12 cellular contexts compared by ENCODE assay signal in the genomic region with DNA sequence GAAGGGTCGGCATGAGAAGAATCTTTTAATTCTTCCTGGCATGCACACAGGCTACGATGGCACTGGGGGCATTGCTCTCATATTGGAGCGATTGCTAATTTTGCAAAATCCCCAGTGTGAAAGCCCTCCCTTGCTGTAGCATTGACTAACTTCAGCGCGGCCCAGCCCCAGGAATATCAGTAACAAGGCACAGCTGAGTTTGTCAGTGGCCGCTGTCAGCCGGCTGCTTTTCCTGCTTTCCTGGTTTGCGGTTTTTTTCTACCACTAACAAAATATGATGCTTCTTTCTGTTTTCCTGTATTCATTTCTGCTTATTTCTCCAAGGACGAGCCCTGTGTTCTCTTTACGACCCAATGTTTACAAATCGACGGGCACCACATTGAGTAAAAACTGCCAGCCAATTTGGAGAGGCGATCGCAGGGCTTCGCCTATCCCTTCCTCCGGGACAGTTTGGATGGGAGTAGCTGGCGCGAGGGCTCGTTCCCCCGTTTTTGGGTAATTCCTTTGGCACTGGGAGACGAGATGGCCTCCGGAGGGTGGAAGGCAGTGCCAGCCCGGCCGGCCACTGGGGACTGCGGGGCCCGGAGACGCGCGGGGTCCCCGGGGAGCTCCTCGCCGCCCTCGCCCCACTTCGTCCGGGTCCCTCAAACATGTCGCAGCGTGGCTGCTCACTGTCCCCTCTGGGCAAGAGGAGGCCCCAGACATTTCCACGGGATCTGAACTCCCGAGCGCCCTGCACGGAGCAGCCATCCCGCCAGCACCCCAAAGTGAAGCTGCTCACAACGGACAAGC. TPM values are rescaled to one million over a fixed set of nuclear protein-coding genes. Genes with fewer than 3 reads are reported as not detected.
A peak's percentile ranks its signal among the peaks of the same experiment; 100 is the strongest.
DNase-seq lines count a peak whose midpoint lies in the region; ATAC-seq, FAIRE-seq and TF ChIP-seq lines count a peak whose summit lies in the region.
"Had no signal": no experiment of that assay in that cellular context is flagged by ENCODE, and none has a peak within 500 bp of the region (broad histone marks: within the 10 kb centered on the region; RNA-seq: fewer than 3 reads in every experiment).

No MANE protein-coding gene starts in this region.

- peaks cover 19% of the 10 kb centered on the region for H3K27me3 Mint-ChIP-seq in neural progenitor cell (ENCODE audit: insufficient read depth, low read depth)

- POLR2A ChIA-PET in HEK293 (lab: Yijun Ruan, JAX): interaction anchor here (0.6 to 1.5 kb wide), 2 partner anchors 22 to 331 kb away, joined by 3 to 4 read pairs; no protein-coding TSS in a partner anchor

- H3K27ac Mint-ChIP-seq in neural progenitor cell: no peak overlapping the region

- no peak overlapping the region for H3K9ac ChIP-seq in neural progenitor cell

- H4K20me1 ChIP-seq in neural progenitor cell (ENCODE audit: low read depth): no peaks in the 10 kb centered on the region

- H3K27ac ChIP-seq in HEK293 (ENCODE audit: extremely low read depth, low read depth, low read length) (no peak overlapping the region; the same call in 1 of the 2 replicates), ectodermal cell (ENCODE audit: insufficient read depth, low read depth, low read length, poor library complexity, severe bottlenecking) (no peak overlapping the region), neural progenitor cell (no peak overlapping the region)

- FAIRE-seq in RCC 7860 (lab: Jason Lieb, UNC): no peak
- FAIRE-seq: D721Med, TTC549 had no signal

- H3K9me3 Mint-ChIP-seq in neural progenitor cell: no peaks in the 10 kb centered on the region

- peak; percentile 51 for DNase-seq in D341Med (ENCODE audit: low spot score)
- peak; percentile 19 for DNase-seq in neural progenitor cell (ENCODE audit: low spot score)
- DNase-seq in activated CD8-positive, alpha-beta memory T cell treated with anti-CD3 and anti-CD28 coated beads, Interleukin-2, amount 50 U/mL, for 48 hours: no peak
- DNase-seq in RCC 7860 (ENCODE audit: low spot score): no peak
- DNase-seq in GM10266 (ENCODE audit: extremely low spot score): no peak
- DNase-seq: activated gamma-delta T cell treated with Interleukin-2 at 50 U/mL for 16 hours had no signal

- H3K4me3 ChIP-seq in HEK293 (ENCODE audit: low read depth, low read length): peak overlapping the region; percentile 44
- peak overlapping the region; percentile 47 for H3K4me3 ChIP-seq in ectodermal cell (ENCODE audit: insufficient read depth, low read depth, low read length)
- peak overlapping the region; percentile 60 for H3K4me3 ChIP-seq in neural progenitor cell
- H3K4me3 ChIP-seq: HAP-1 had no signal

- H3K27me3 ChIP-seq in ectodermal cell (ENCODE audit: control insufficient read depth, insufficient read depth, low read length, poor library complexity, severe bottlenecking): peaks cover 59% of the 10 kb centered on the region
- peaks cover 89% of the 10 kb centered on the region for H3K27me3 ChIP-seq in neural progenitor cell

- H3F3A ChIP-seq in neural progenitor cell (ENCODE audit: low read depth): peaks cover 31% of the 10 kb centered on the region

- peaks cover 26% of the 10 kb centered on the region for H3K4me1 Mint-ChIP-seq in neural progenitor cell

- ATAC-seq in GM21528 (IDR thresholded peaks at IDR 0.05; ENCODE audit: low FRiP score, unreplicated experiment): no peak

- H3K4me3 Mint-ChIP-seq in neural progenitor cell: peak overlapping the region; percentile 90

- H3K4me1 ChIP-seq in HEK293 (ENCODE audit: control insufficient read depth, insufficient read depth, low read length) (no peaks in the 10 kb centered on the region), ectodermal cell (ENCODE audit: control insufficient read depth, insufficient read depth, low read length) (peaks cover 4% of the 10 kb centered on the region), neural progenitor cell (peaks cover 25% of the 10 kb centered on the region)
- H3K4me1 ChIP-seq: HAP-1 had no signal

- no peaks in the 10 kb centered on the region for H3K36me3 Mint-ChIP-seq in neural progenitor cell

- no peaks in the 10 kb centered on the region for H3K79me2 ChIP-seq in neural progenitor cell (ENCODE audit: low read depth)

- no peak for TF ChIP-seq CTCF in HEK293 (tag by site-specific recombination; IDR thresholded peaks at IDR 0.05)
- TF ChIP-seq CTCF in neural progenitor cell (IDR thresholded peaks at IDR 0.05): no peak
- no peak for TF ChIP-seq CTCF in GM10266 (IDR thresholded peaks at IDR 0.05; ENCODE audit: control insufficient read depth, insufficient read depth, low read depth, missing control alignments)

- 6 to 7% methylated on average over 43 of the region's 43 CpGs for WGBS in ectodermal cell, 2 experiments

- CTCF ChIA-PET in HEK293 (lab: Yijun Ruan, JAX): interaction anchor here (0.6 to 0.8 kb wide), 2 partner anchors 12 to 13 kb away, joined by 3 to 5 read pairs; no protein-coding TSS in a partner anchor

- H3K36me3 ChIP-seq in HEK293 (ENCODE audit: control insufficient read depth in 2 of 2, insufficient read depth in 1 of 2, low read length in 2 of 2) (no peaks in the 10 kb centered on the region), ectodermal cell (ENCODE audit: control insufficient read depth, insufficient read depth, low read length) (no peaks in the 10 kb centered on the region), neural progenitor cell (no peaks in the 10 kb centered on the region)
- H3K36me3 ChIP-seq: HAP-1 had no signal

- peak overlapping the region; percentile 98 for H3K4me2 ChIP-seq in neural progenitor cell

- H3K9me3 ChIP-seq in HEK293 (ENCODE audit: control insufficient read depth, insufficient read depth, low read depth, low read length) (no peaks in the 10 kb centered on the region), ectodermal cell (ENCODE audit: control insufficient read depth, low read length) (no peaks in the 10 kb centered on the region), neural progenitor cell (ENCODE audit: low read depth) (no peaks in the 10 kb centered on the region)
- H3K9me3 ChIP-seq: HAP-1 had no signal

- peak overlapping the region; percentile 98 for H2AFZ ChIP-seq in neural progenitor cell (replicated peaks)

TF ChIP-seq in HEK293, 187 proteins besides CTCF, POLR2A, EP300 and RAD21 (continues in another document):
- TF ChIP-seq SCRT2 (tag by site-specific recombination; IDR thresholded peaks at IDR 0.05) (no peak), ZNF529 (tag by site-specific recombination; IDR thresholded peaks at IDR 0.05; ENCODE audit: insufficient replicate concordance) (no peak), ZNF10 (tag by site-specific recombination; IDR thresholded peaks at IDR 0.05) (no peak), ZNF555 (tag by site-specific recombination; conservative IDR thresholded peaks at IDR 0.05) (no peak), ZNF544 (tag by site-specific recombination; IDR thresholded peaks at IDR 0.05) (no peak), ZFP3 (tag by site-specific recombination; IDR thresholded peaks at IDR 0.05; ENCODE audit: low read depth) (no peak), ZNF747 (tag by site-specific recombination; IDR thresholded peaks at IDR 0.05) (no peak), YY2 (tag by site-specific recombination; IDR thresholded peaks at IDR 0.05) (no peak), ZNF391 (tag by site-specific recombination; IDR thresholded peaks at IDR 0.05; ENCODE audit: borderline replicate concordance, low read depth) (no peak), ZBTB21 (tag by site-specific recombination; IDR thresholded peaks at IDR 0.05) (no peak), ZNF146 (tag by site-specific recombination; IDR thresholded peaks at IDR 0.05) (no peak), ZNF843 (tag by site-specific recombination; IDR thresholded peaks at IDR 0.05) (no peak), ZNF776 (tag by site-specific recombination; IDR thresholded peaks at IDR 0.05; ENCODE audit: borderline replicate concordance) (no peak), SCRT1 (tag by site-specific recombination; IDR thresholded peaks at IDR 0.05; ENCODE audit: borderline replicate concordance) (no peak)
- TF ChIP-seq, protein P1, sequence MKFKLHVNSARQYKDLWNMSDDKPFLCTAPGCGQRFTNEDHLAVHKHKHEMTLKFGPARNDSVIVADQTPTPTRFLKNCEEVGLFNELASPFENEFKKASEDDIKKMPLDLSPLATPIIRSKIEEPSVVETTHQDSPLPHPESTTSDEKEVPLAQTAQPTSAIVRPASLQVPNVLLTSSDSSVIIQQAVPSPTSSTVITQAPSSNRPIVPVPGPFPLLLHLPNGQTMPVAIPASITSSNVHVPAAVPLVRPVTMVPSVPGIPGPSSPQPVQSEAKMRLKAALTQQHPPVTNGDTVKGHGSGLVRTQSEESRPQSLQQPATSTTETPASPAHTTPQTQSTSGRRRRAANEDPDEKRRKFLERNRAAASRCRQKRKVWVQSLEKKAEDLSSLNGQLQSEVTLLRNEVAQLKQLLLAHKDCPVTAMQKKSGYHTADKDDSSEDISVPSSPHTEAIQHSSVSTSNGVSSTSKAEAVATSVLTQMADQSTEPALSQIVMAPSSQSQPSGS (tag by site-specific recombination; IDR thresholded peaks at IDR 0.05; ENCODE audit: low read depth): no peak
- TF ChIP-seq, protein P2, sequence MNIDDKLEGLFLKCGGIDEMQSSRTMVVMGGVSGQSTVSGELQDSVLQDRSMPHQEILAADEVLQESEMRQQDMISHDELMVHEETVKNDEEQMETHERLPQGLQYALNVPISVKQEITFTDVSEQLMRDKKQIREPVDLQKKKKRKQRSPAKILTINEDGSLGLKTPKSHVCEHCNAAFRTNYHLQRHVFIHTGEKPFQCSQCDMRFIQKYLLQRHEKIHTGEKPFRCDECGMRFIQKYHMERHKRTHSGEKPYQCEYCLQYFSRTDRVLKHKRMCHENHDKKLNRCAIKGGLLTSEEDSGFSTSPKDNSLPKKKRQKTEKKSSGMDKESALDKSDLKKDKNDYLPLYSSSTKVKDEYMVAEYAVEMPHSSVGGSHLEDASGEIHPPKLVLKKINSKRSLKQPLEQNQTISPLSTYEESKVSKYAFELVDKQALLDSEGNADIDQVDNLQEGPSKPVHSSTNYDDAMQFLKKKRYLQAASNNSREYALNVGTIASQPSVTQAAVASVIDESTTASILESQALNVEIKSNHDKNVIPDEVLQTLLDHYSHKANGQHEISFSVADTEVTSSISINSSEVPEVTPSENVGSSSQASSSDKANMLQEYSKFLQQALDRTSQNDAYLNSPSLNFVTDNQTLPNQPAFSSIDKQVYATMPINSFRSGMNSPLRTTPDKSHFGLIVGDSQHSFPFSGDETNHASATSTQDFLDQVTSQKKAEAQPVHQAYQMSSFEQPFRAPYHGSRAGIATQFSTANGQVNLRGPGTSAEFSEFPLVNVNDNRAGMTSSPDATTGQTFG (tag by site-specific recombination; IDR thresholded peaks at IDR 0.05; ENCODE audit: borderline replicate concordance): no peak
- TF ChIP-seq, protein P3, sequence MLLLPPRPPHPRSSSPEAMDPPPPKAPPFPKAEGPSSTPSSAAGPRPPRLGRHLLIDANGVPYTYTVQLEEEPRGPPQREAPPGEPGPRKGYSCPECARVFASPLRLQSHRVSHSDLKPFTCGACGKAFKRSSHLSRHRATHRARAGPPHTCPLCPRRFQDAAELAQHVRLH (tag by site-specific recombination; IDR thresholded peaks at IDR 0.05): no peak

RNA-seq across cellular contexts. Expression of a gene that starts 0.9 kb away (rescaled TPM):
- polyA plus RNA-seq in ectodermal cell (2013, experiment 1 of 4): 0.93 TPM
- polyA plus RNA-seq in ectodermal cell (2013, experiment 2 of 4): 0.84 TPM
- polyA plus RNA-seq in ectodermal cell (2013, experiment 3 of 4): 0.91 TPM
- 0.69 TPM for polyA plus RNA-seq in ectodermal cell (2013, experiment 4 of 4)
- 0.99 TPM in 1 of 2 replicates, not detected in the other for total RNA-seq in neural progenitor cell (ENCODE audit: low replicate concordance)

Comparison
In these comparisons a context has a peak if more than half of its experiments do, and no peak if none do; other contexts are left out.
1. DNase-seq: peak in D341Med (single experiment) and neural progenitor cell (single experiment); none in activated CD8-positive, alpha-beta memory T cell treated with anti-CD3 and anti-CD28 coated beads, Interleukin-2, amount 50 U/mL, for 48 hours (single experiment), RCC 7860 (single experiment) and GM10266 (single experiment).
2. Peak in every context shown above with its lines, with median percentiles within 50 percentile points of each other: H3K4me3 ChIP-seq.